Comparison of ENCODE assay signal across 8 cellular contexts in genomic region chr11:10351768-10352641, GRCh38. TPM values are rescaled to one million over a fixed set of nuclear protein-coding genes. Genes with fewer than 3 reads are reported as not detected.
DNase-seq lines count a peak whose midpoint lies in the region; ATAC-seq and TF ChIP-seq lines count a peak whose summit lies in the region.

No MANE protein-coding gene starts in this region.

- DNase-seq in DMS 273 (lab: John Stamatoyannopoulos, UW; ENCODE audit: unreplicated experiment) (peak; percentile 57), NCI-H774 (lab: John Stamatoyannopoulos, UW) (peak; percentile 91), esophagus squamous epithelium (lab: John Stamatoyannopoulos, UW) (no peak), NOMO-1 (lab: John Stamatoyannopoulos, UW; ENCODE audit: unreplicated experiment in 2 of 2) (no peak), GOT3 (lab: John Stamatoyannopoulos, UW) (no peak)

- no peak for TF ChIP-seq POLR2A in esophagus squamous epithelium (IDR thresholded peaks at IDR 0.05)

- ATAC-seq in GM18907 (IDR thresholded peaks at IDR 0.05; ENCODE audit: unreplicated experiment) (no peak), GM18870 (IDR thresholded peaks at IDR 0.05; ENCODE audit: unreplicated experiment) (no peak)

- TF ChIP-seq CTCF in esophagus squamous epithelium (IDR thresholded peaks at IDR 0.05): no peak
- no peak for TF ChIP-seq CTCF in nephron (IDR thresholded peaks at IDR 0.05; ENCODE audit: unreplicated experiment in 3 of 3)

- H3K4me3 Mint-ChIP-seq in nephron: no peak overlapping the region

- no peaks in the 10 kb centered on the region for H3K27me3 ChIP-seq in esophagus squamous epithelium

- peak overlapping the region in 3 of 4 donors; percentile 21 to 84 (median 64) for H3K27ac ChIP-seq in esophagus squamous epithelium

- peaks cover 0 to 21% (median 11%) of the 10 kb centered on the region in 3 donors for H3K4me1 ChIP-seq in esophagus squamous epithelium

- H3K4me3 ChIP-seq in esophagus squamous epithelium: no peak overlapping the region

- no peaks in the 10 kb centered on the region for H3K36me3 ChIP-seq in esophagus squamous epithelium

- no peaks in the 10 kb centered on the region for H3K9me3 ChIP-seq in esophagus squamous epithelium

- intact Hi-C loops in esophagus squamous epithelium (cut with DNase I): no loop called here

- H3K4me1 Mint-ChIP-seq in nephron: peaks cover 39% of the 10 kb centered on the region

- 58 to 70% methylated on average over 17 to 19 of the region's 20 CpGs for WGBS in esophagus squamous epithelium, 2 donors

- H3K27me3 Mint-ChIP-seq in nephron (ENCODE audit: low read depth): no peaks in the 10 kb centered on the region

- H3K9me3 Mint-ChIP-seq in nephron: no peaks in the 10 kb centered on the region

- H3K27ac Mint-ChIP-seq in nephron: peak overlapping the region; percentile 61 to 94 (median 93)

- H3K36me3 Mint-ChIP-seq in nephron (ENCODE audit: low read depth): no peaks in the 10 kb centered on the region

RNA-seq across cellular contexts. Expression of gene ADM, which starts 47.1 kb away (rescaled TPM):
- 10 to 100 TPM; 14.3 to 69.6 (median 57.7) TPM for total RNA-seq in esophagus squamous epithelium

RNA-seq across cellular contexts. Expression of gene SBF2, which starts 58.0 kb away (rescaled TPM):
- total RNA-seq in esophagus squamous epithelium: 10 to 100 TPM; 20.6 to 48.6 (median 26.0) TPM

Comparison
In these comparisons a context has a peak if more than half of its experiments do, and no peak if none do; other contexts are left out.
1. DNase-seq: peak in DMS 273 (single experiment) and NCI-H774 (single experiment); none in esophagus squamous epithelium (single experiment), NOMO-1 (0 of 2) and GOT3 (single experiment).